24 cellular contexts compared by ENCODE assay signal in the genomic region with DNA sequence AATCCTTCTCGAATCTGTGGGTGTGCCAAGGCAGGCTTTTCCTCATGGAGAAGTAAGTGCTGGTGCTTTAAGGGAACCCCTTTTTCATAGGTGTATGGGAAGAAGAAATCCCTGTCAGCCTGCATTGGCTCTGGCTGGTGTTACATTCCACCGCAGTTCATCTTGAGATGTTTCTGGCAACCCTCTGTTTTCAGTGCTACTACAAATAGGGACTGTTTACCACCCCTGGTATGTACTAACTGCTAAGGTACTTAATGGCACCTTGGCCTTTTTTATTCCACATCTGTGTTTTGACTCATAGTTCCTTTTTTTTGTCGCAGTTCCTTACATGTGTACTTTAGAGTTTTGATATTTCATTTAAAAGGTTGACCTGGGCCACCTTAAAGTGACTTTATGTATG.
DNase-seq lines count a peak whose midpoint lies in the region; ATAC-seq, FAIRE-seq and TF ChIP-seq lines count a peak whose summit lies in the region.
"Had no signal": no experiment of that assay in that cellular context is flagged by ENCODE, and none has a peak within 500 bp of the region (broad histone marks: within the 10 kb centered on the region; RNA-seq: fewer than 3 reads in every experiment).

No MANE protein-coding gene starts in this region.

- no peak for TF ChIP-seq EP300 in esophagus muscularis mucosa (IDR thresholded peaks at IDR 0.05)

- H3K27ac ChIP-seq in esophagus muscularis mucosa (replicated peaks in 1 of 4): peak overlapping the region in 1 of 4 donors; percentile 6
- no peak overlapping the region for H3K27ac ChIP-seq in psoas muscle
- H3K27ac ChIP-seq in WERI-Rb-1: no peak overlapping the region
- H3K27ac ChIP-seq: C4-2B, Peyer's patch had no signal

- H3K27me3 ChIP-seq in esophagus muscularis mucosa: no peaks in the 10 kb centered on the region
- no peaks in the 10 kb centered on the region for H3K27me3 ChIP-seq in psoas muscle (ENCODE audit: insufficient read depth in 3 of 3, low read length in 2 of 3)
- H3K27me3 ChIP-seq in WERI-Rb-1 (ENCODE audit: insufficient read depth, low read depth, severe bottlenecking): no peaks in the 10 kb centered on the region
- H3K27me3 ChIP-seq: Peyer's patch had no signal

- H3K9me3 Mint-ChIP-seq in activated T-helper 17 cell treated with anti-CD3 and anti-CD28 coated beads, Interleukin-2, amount 50 U/mL, for 72 hours: no peaks in the 10 kb centered on the region
- H3K9me3 Mint-ChIP-seq: CD8-positive, alpha-beta memory T cell had no signal

- DNase-seq in D721Med (ENCODE audit: insufficient read length, low spot score) (no peak), esophagus muscularis mucosa (ENCODE audit: extremely low spot score) (peak; percentile 50), left ventricle myocardium superior (no peak), psoas muscle (no peak), NCI-H510A (lab: John Stamatoyannopoulos, UW) (no peak), WERI-Rb-1 (no peak)
- DNase-seq: CD8-positive, alpha-beta memory T cell; DMS53; GDM1; H9; HFFc6; KBM-7; NCI-H1092; NCI-H1436; NCI-H187 treated with DMSO at 0.1 percent for 48 hours; NCI-H2107; NCI-H2227 treated with DMSO at 0.1 percent for 48 hours; NCI-H510A treated with DMSO at 0.1 percent for 48 hours; NCI-H748 treated with DMSO at 0.1 percent for 48 hours; NK-92 treated with Interleukin-12 subunit alpha and Interleukin-12 subunit beta, amount 100 ng/mL, for 24 hours; Peyer's patch had no signal

- H3K36me3 Mint-ChIP-seq in activated T-helper 17 cell treated with anti-CD3 and anti-CD28 coated beads, Interleukin-2, amount 50 U/mL, for 72 hours (ENCODE audit: low read depth): no peaks in the 10 kb centered on the region
- H3K36me3 Mint-ChIP-seq: CD8-positive, alpha-beta memory T cell had no signal

- 52% methylated on average over 3 of the region's 3 CpGs for WGBS in esophagus muscularis mucosa
- 26 to 52% (median 30%) methylated on average over 3 of the region's 3 CpGs for WGBS in psoas muscle, 3 donors

- intact Hi-C loops in esophagus muscularis mucosa (cut with DNase I): no loop called here
- intact Hi-C loops in left ventricle myocardium superior (cut with micrococcal nuclease): no loop called here
- intact Hi-C loops in psoas muscle (cut with DNase I): no loop called here

- ATAC-seq in left ventricle myocardium superior: peak; percentile 83
- ATAC-seq in psoas muscle: peak in 3 of 4 donors; percentile 38 to 76 (median 68)
- ATAC-seq in HG03108 (IDR thresholded peaks at IDR 0.05; ENCODE audit: unreplicated experiment): no peak
- ATAC-seq in activated T-helper 17 cell treated with anti-CD3 and anti-CD28 coated beads, Interleukin-2, amount 50 U/mL, for 72 hours (replicated peaks): no peak

- H3K9me3 ChIP-seq in esophagus muscularis mucosa (no peaks in the 10 kb centered on the region), psoas muscle (no peaks in the 10 kb centered on the region), WERI-Rb-1 (ENCODE audit: severe bottlenecking) (no peaks in the 10 kb centered on the region)
- H3K9me3 ChIP-seq: Peyer's patch had no signal

- no peak overlapping the region for H3K4me3 Mint-ChIP-seq in activated T-helper 17 cell treated with anti-CD3 and anti-CD28 coated beads, Interleukin-2, amount 50 U/mL, for 72 hours
- H3K4me3 Mint-ChIP-seq: CD8-positive, alpha-beta memory T cell; H9; HFFc6 had no signal

- H3K36me3 ChIP-seq in esophagus muscularis mucosa: no peaks in the 10 kb centered on the region
- H3K36me3 ChIP-seq in psoas muscle (ENCODE audit: insufficient read depth in 1 of 2, low read depth in 1 of 2): no peaks in the 10 kb centered on the region
- H3K36me3 ChIP-seq in WERI-Rb-1: no peaks in the 10 kb centered on the region
- H3K36me3 ChIP-seq: Peyer's patch had no signal

- FAIRE-seq in D721Med (lab: Jason Lieb, UNC): peak; percentile 68

- TF ChIP-seq POLR2A in esophagus muscularis mucosa (IDR thresholded peaks at IDR 0.05; ENCODE audit: low read depth): no peak

- H3K4me1 Mint-ChIP-seq in activated T-helper 17 cell treated with anti-CD3 and anti-CD28 coated beads, Interleukin-2, amount 50 U/mL, for 72 hours: no peaks in the 10 kb centered on the region
- H3K4me1 Mint-ChIP-seq: CD8-positive, alpha-beta memory T cell had no signal

- H3K4me1 ChIP-seq in esophagus muscularis mucosa (peaks cover 12 to 34% (median 27%) of the 10 kb centered on the region in 4 donors), psoas muscle (peaks cover 4% of the 10 kb centered on the region)
- H3K4me1 ChIP-seq: Peyer's patch had no signal

- H3K27me3 Mint-ChIP-seq in activated T-helper 17 cell treated with anti-CD3 and anti-CD28 coated beads, Interleukin-2, amount 50 U/mL, for 72 hours: no peaks in the 10 kb centered on the region

- H3K4me3 ChIP-seq in esophagus muscularis mucosa (no peak overlapping the region), psoas muscle (no peak overlapping the region), WERI-Rb-1 (ENCODE audit: low read depth, low read length) (no peak overlapping the region)
- H3K4me3 ChIP-seq: Peyer's patch had no signal

- H3K27ac Mint-ChIP-seq in activated T-helper 17 cell treated with anti-CD3 and anti-CD28 coated beads, Interleukin-2, amount 50 U/mL, for 72 hours: no peak overlapping the region
- H3K27ac Mint-ChIP-seq: CD8-positive, alpha-beta memory T cell; H9; HFFc6 had no signal

- no peak for TF ChIP-seq CTCF in D721Med (IDR thresholded peaks at IDR 0.05; ENCODE audit: insufficient read depth, missing control alignments)
- no peak for TF ChIP-seq CTCF in esophagus muscularis mucosa (IDR thresholded peaks at IDR 0.05)
- TF ChIP-seq CTCF in psoas muscle (IDR thresholded peaks at IDR 0.05): no peak
- no peak for TF ChIP-seq CTCF in WERI-Rb-1 (IDR thresholded peaks at IDR 0.05; ENCODE audit: low read depth, low read length)

Comparison
In these comparisons a context has a peak if more than half of its experiments do, and no peak if none do; other contexts are left out.
1. ATAC-seq: peak in left ventricle myocardium superior (single experiment) and psoas muscle (3 of 4); none in HG03108 (single experiment) and activated T-helper 17 cell treated with anti-CD3 and anti-CD28 coated beads, Interleukin-2, amount 50 U/mL, for 72 hours (single experiment).